17 cellular contexts compared by ENCODE assay signal in the genomic region with DNA sequence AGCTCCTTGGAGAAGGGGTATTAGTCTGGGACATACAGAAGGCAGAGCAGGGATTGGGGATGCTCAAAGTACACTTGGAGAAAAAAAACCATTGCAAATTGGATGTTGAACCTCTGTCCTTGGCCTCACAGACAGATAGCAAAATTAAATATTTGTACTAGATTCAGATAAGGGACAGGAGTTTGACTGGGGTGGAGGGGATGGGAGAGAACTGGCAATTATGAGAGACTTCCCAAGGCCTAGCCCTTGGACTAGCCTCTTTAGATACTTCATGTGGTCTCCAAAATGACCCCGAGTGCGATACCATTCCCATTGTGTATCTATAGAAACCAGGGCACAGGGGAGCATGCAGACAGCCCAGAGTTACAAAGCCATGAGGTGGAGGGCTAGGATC. TPM values are rescaled to one million over a fixed set of nuclear protein-coding genes. Genes with fewer than 3 reads are reported as not detected.
DNase-seq lines count a peak whose midpoint lies in the region; ATAC-seq and TF ChIP-seq lines count a peak whose summit lies in the region.
"Had no signal": no experiment of that assay in that cellular context is flagged by ENCODE, and none has a peak within 500 bp of the region (broad histone marks: within the 10 kb centered on the region; RNA-seq: fewer than 3 reads in every experiment).

No MANE protein-coding gene starts in this region.

- DNase-seq in Caco-2 (peak in 1 of 2 experiments; percentile 62), hepatocyte (ENCODE audit: low spot score) (no peak), right lobe of liver (no peak), Karpas-422 (no peak)
- no peak for DNase-seq in effector CD4-positive, alpha-beta T cell
- DNase-seq: CD8-positive, alpha-beta T cell; DMS153; DMS79; GDM1; GOT3; H7; HFFc6 had no signal

- TF ChIP-seq CTCF in Caco-2 (IDR thresholded peaks at IDR 0.05; ENCODE audit: insufficient read depth in 1 of 2, low read depth in 1 of 2, low read length in 1 of 2, severe bottlenecking in 1 of 2, unreplicated experiment in 1 of 2) = no peak
- no peak for TF ChIP-seq CTCF in hepatocyte (IDR thresholded peaks at IDR 0.05; ENCODE audit: poor library complexity)
- no peak for TF ChIP-seq CTCF in right lobe of liver (IDR thresholded peaks at IDR 0.05)

- H3K27ac ChIP-seq in hepatocyte = peak overlapping the region; percentile 81
- H3K27ac ChIP-seq in right lobe of liver = peak overlapping the region in 2 of 3 donors; percentile 19 to 70
- peak overlapping the region; percentile 37 for H3K27ac ChIP-seq in subcutaneous abdominal adipose tissue (ENCODE audit: low read depth, low read length)
- no peak overlapping the region for H3K27ac ChIP-seq in Karpas-422 (ENCODE audit: low read length)

- intact Hi-C loops in Caco-2 (cut with micrococcal nuclease; ENCODE audit: unreplicated experiment) (no loop called here), right lobe of liver (cut with DNase I) (no loop called here)

- H3K27me3 Mint-ChIP-seq in Caco-2 (ENCODE audit: insufficient read depth, unreplicated experiment) = no peaks in the 10 kb centered on the region
- H3K27me3 Mint-ChIP-seq: B cell had no signal

- H4K20me1 ChIP-seq in hepatocyte (ENCODE audit: insufficient read depth, poor library complexity, severe bottlenecking) = no peaks in the 10 kb centered on the region
- no peaks in the 10 kb centered on the region for H4K20me1 ChIP-seq in Karpas-422 (ENCODE audit: insufficient read depth, low read depth, low read length)
- H4K20me1 ChIP-seq: BLaER1 treated with 17β-estradiol and CSF1 and Interleukin-3, amounts not matched to agents 10 nM and 100 nM had no signal

- H3K36me3 ChIP-seq in Caco-2 (ENCODE audit: control insufficient read depth, insufficient read depth, low read length) = peaks cover 9% of the 10 kb centered on the region; the same call in 1 of the 2 replicates
- no peaks in the 10 kb centered on the region for H3K36me3 ChIP-seq in hepatocyte (replicated peaks; ENCODE audit: insufficient read depth, low read depth)
- H3K36me3 ChIP-seq in right lobe of liver = peaks cover 0 to 13% (median 6%) of the 10 kb centered on the region in 4 donors
- H3K36me3 ChIP-seq in subcutaneous abdominal adipose tissue (ENCODE audit: control insufficient read depth in 5 of 5, insufficient read depth in 5 of 5, low read length in 5 of 5) = peaks cover 3 to 94% (median 72%) of the 10 kb centered on the region in 5 donors
- no peaks in the 10 kb centered on the region for H3K36me3 ChIP-seq in Karpas-422 (ENCODE audit: insufficient read depth, low read length)
- H3K36me3 ChIP-seq: BLaER1 treated with 17β-estradiol and CSF1 and Interleukin-3, amounts not matched to agents 10 nM and 100 nM had no signal

- no TSS peak for BruUV-seq in Caco-2 (replicated peaks; lab: Mats Ljungman, UMichigan)

- CTCF ChIA-PET in Caco-2 (lab: Charles Lee) = interaction anchor here (0.8 kb wide), 1 partner anchor 61 kb away, joined by 3 read pairs; no protein-coding TSS in a partner anchor

- no peak for TF ChIP-seq POLR2A in right lobe of liver (IDR thresholded peaks at IDR 0.05)

- no peaks in the 10 kb centered on the region for H3K9me3 Mint-ChIP-seq in Caco-2 (ENCODE audit: unreplicated experiment)
- H3K9me3 Mint-ChIP-seq: CD8-positive, alpha-beta T cell; HFFc6 had no signal

- H3K9me3 ChIP-seq in Caco-2 (no peaks in the 10 kb centered on the region), hepatocyte (ENCODE audit: low read depth) (no peaks in the 10 kb centered on the region), right lobe of liver (no peaks in the 10 kb centered on the region), subcutaneous abdominal adipose tissue (ENCODE audit: control insufficient read depth in 5 of 5, low read length in 5 of 5) (no peaks in the 10 kb centered on the region), Karpas-422 (ENCODE audit: low read length) (no peaks in the 10 kb centered on the region)
- H3K9me3 ChIP-seq: BLaER1 treated with 17β-estradiol and CSF1 and Interleukin-3, amounts not matched to agents 10 nM and 100 nM had no signal

- H3K27me3 ChIP-seq in Caco-2 (replicated peaks; ENCODE audit: control insufficient read depth, insufficient read depth, low read length) = no peaks in the 10 kb centered on the region
- H3K27me3 ChIP-seq in hepatocyte = no peaks in the 10 kb centered on the region
- H3K27me3 ChIP-seq in right lobe of liver = no peaks in the 10 kb centered on the region
- H3K27me3 ChIP-seq in subcutaneous abdominal adipose tissue (ENCODE audit: control insufficient read depth in 5 of 5, insufficient read depth in 4 of 5, low read length in 5 of 5) = no peaks in the 10 kb centered on the region
- H3K27me3 ChIP-seq in Karpas-422 (ENCODE audit: low read length) = no peaks in the 10 kb centered on the region
- H3K27me3 ChIP-seq: BLaER1 treated with 17β-estradiol and CSF1 and Interleukin-3, amounts not matched to agents 10 nM and 100 nM had no signal

- H3K4me3 Mint-ChIP-seq in Caco-2 (ENCODE audit: unreplicated experiment) = peak overlapping the region; percentile 26
- H3K4me3 Mint-ChIP-seq: B cell; CD8-positive, alpha-beta T cell; HFFc6 had no signal

- H3K9ac ChIP-seq in subcutaneous abdominal adipose tissue (ENCODE audit: low read length in 5 of 5) (peak overlapping the region in 1 of 5 donors; percentile 45), Karpas-422 (ENCODE audit: low read length) (no peak overlapping the region)
- H3K9ac ChIP-seq: BLaER1 treated with 17β-estradiol and CSF1 and Interleukin-3, amounts not matched to agents 10 nM and 100 nM had no signal

- H3K4me3 ChIP-seq in Caco-2 (ENCODE audit: low read depth, low read length) (no peak overlapping the region), hepatocyte (no peak overlapping the region), right lobe of liver (no peak overlapping the region), subcutaneous abdominal adipose tissue (ENCODE audit: low read depth in 1 of 5, low read length in 5 of 5) (no peak overlapping the region), Karpas-422 (ENCODE audit: low read length) (no peak overlapping the region)
- H3K4me3 ChIP-seq: BLaER1 treated with 17β-estradiol and CSF1 and Interleukin-3, amounts not matched to agents 10 nM and 100 nM had no signal

- ATAC-seq in right lobe of liver = peak; percentile 55 to 69 (median 59)
- no peak for ATAC-seq in GM18498 (IDR thresholded peaks at IDR 0.05; ENCODE audit: unreplicated experiment)
- ATAC-seq: CD8-positive, alpha-beta T cell; HCT116 had no signal

- POLR2A ChIA-PET in Caco-2 (lab: Charles Lee) = interaction anchor here (0.5 kb wide), 1 partner anchor 94 kb away, joined by 5 read pairs; no protein-coding TSS in a partner anchor

- H3K79me2 ChIP-seq in hepatocyte = no peaks in the 10 kb centered on the region
- no peaks in the 10 kb centered on the region for H3K79me2 ChIP-seq in Karpas-422 (ENCODE audit: low read length)

- 50% methylated on average over 2 of the region's 2 CpGs for WGBS in hepatocyte (ENCODE audit: low lambda C conversion rate, missing lambda C conversion rate)
- 32% methylated on average over 2 of the region's 2 CpGs for WGBS in right lobe of liver (ENCODE audit: insufficient coverage, low coverage, low lambda C conversion rate, missing lambda C conversion rate)

- H3K4me1 Mint-ChIP-seq in Caco-2 (ENCODE audit: low read depth, unreplicated experiment) = peaks cover 57% of the 10 kb centered on the region

- H3K27ac Mint-ChIP-seq in Caco-2 (ENCODE audit: unreplicated experiment) = peak overlapping the region; percentile 77
- H3K27ac Mint-ChIP-seq: B cell; CD8-positive, alpha-beta T cell; HFFc6 had no signal

- H3K9me2 ChIP-seq in hepatocyte (replicated peaks; ENCODE audit: insufficient read depth) (no peaks in the 10 kb centered on the region), Karpas-422 (replicated peaks; ENCODE audit: insufficient read depth, low read length) (no peaks in the 10 kb centered on the region)

- H3K4me2 ChIP-seq in hepatocyte (peak overlapping the region; percentile 41), Karpas-422 (ENCODE audit: low read depth, low read length, poor library complexity, severe bottlenecking) (no peak overlapping the region)

- no peak overlapping the region for H2AFZ ChIP-seq in hepatocyte
- no peak overlapping the region for H2AFZ ChIP-seq in Karpas-422 (ENCODE audit: low read length)

- H3K4me1 ChIP-seq in Caco-2 (peaks cover 68% of the 10 kb centered on the region), hepatocyte (ENCODE audit: insufficient read depth) (peaks cover 50% of the 10 kb centered on the region), right lobe of liver (peaks cover 0 to 88% (median 37%) of the 10 kb centered on the region in 4 donors), subcutaneous abdominal adipose tissue (ENCODE audit: control insufficient read depth in 5 of 5, insufficient read depth in 5 of 5, low read length in 5 of 5) (peaks cover 0 to 68% (median 13%) of the 10 kb centered on the region in 5 donors), Karpas-422 (ENCODE audit: low read length) (no peaks in the 10 kb centered on the region)

- H3K36me3 Mint-ChIP-seq in Caco-2 (ENCODE audit: insufficient read depth, unreplicated experiment) = peaks cover 10% of the 10 kb centered on the region
- H3K36me3 Mint-ChIP-seq: CD8-positive, alpha-beta T cell had no signal

RNA-seq across cellular contexts. Expression of gene DGAT2, which starts 15.5 kb away (rescaled TPM):
- total RNA-seq in Caco-2 (2022) (73.6 and 75.8 TPM in 2 replicates), hepatocyte (52.6 and 60.5 TPM in 2 replicates), right lobe of liver (100 to 1,000 TPM in 5 of 6 experiments, 10 to 100 TPM in 1; 33.1 to 166 (median 124) TPM)
- polyA plus RNA-seq in hepatocyte = 27.5 and 55.6 TPM in 2 replicates
- total RNA-seq in Karpas-422 (2014; rRNA removed; shearing (Covaris generic); ENCODE audit: low replicate concordance) = 1.9 and 3.7 TPM in 2 replicates
- total RNA-seq: CD8-positive, alpha-beta T cell had no signal

RNA-seq across cellular contexts. Expression of gene UVRAG, which starts 30.9 kb away (rescaled TPM):
- total RNA-seq in Caco-2 (2022) = 30.4 and 31.3 TPM in 2 replicates
- 25.2 and 36.5 TPM in 2 replicates for total RNA-seq in hepatocyte
- polyA plus RNA-seq in hepatocyte = 15.3 and 21.1 TPM in 2 replicates
- 10 to 100 TPM in 3 of 6 experiments, 1 to 10 TPM in 3; 8.8 to 12.6 (median 10.3) TPM for total RNA-seq in right lobe of liver
- 35.4 and 52.7 TPM in 2 replicates for total RNA-seq in Karpas-422 (2014; rRNA removed; shearing (Covaris generic); ENCODE audit: low replicate concordance)
